22 cellular contexts compared by ENCODE assay signal in genomic region chr7:82413237-82413636, GRCh38. TPM values are rescaled to one million over a fixed set of nuclear protein-coding genes. Genes with fewer than 3 reads are reported as not detected.
DNase-seq lines count a peak whose midpoint lies in the region; ATAC-seq, FAIRE-seq and TF ChIP-seq lines count a peak whose summit lies in the region.
"Had no signal": no experiment of that assay in that cellular context is flagged by ENCODE, and none has a peak within 500 bp of the region (broad histone marks: within the 10 kb centered on the region; RNA-seq: fewer than 3 reads in every experiment).

No MANE protein-coding gene starts in this region.

- no peaks in the 10 kb centered on the region for H3K27me3 ChIP-seq in GM12878 (replicated peaks in 1 of 2; ENCODE audit: control insufficient read depth in 2 of 2, insufficient read depth in 2 of 2, low read length in 1 of 2)
- H3K27me3 ChIP-seq: upper lobe of left lung had no signal

- H3K79me2 ChIP-seq in GM12878 (ENCODE audit: control insufficient read depth, insufficient read depth, low read length), result no peaks in the 10 kb centered on the region

- TF ChIP-seq RAD21 in GM12878 (IDR thresholded peaks at IDR 0.05; ENCODE audit: insufficient read depth, low read depth, low read length), result no peak

- H3K9me3 ChIP-seq in GM12878 (replicated peaks; ENCODE audit: control insufficient read depth, insufficient read depth, low read length), result no peaks in the 10 kb centered on the region
- H3K9me3 ChIP-seq: mucosa of descending colon, upper lobe of left lung had no signal

- H3K9me3 Mint-ChIP-seq in progenitor cell of endocrine pancreas (ENCODE audit: low read depth), result no peaks in the 10 kb centered on the region
- H3K9me3 Mint-ChIP-seq: CD4-positive, alpha-beta T cell had no signal

- peak overlapping the region; percentile 20 for H3K27ac Mint-ChIP-seq in progenitor cell of endocrine pancreas
- H3K27ac Mint-ChIP-seq: activated CD8-positive, alpha-beta memory T cell treated with anti-CD3 and anti-CD28 coated beads, Interleukin-2, amount 10 ng/mL, durations not matched to agents 7 days and 5 days; CD4-positive, alpha-beta T cell had no signal

- no peaks in the 10 kb centered on the region for H4K20me1 ChIP-seq in GM12878 (ENCODE audit: control insufficient read depth, insufficient read depth)

- H3K27ac ChIP-seq in GM12878 (ENCODE audit: control insufficient read depth, insufficient read depth), result no peak overlapping the region
- H3K27ac ChIP-seq: upper lobe of left lung had no signal

- H3K4me1 ChIP-seq in GM12878 (ENCODE audit: control insufficient read depth, insufficient read depth, low read length), result no peaks in the 10 kb centered on the region
- H3K4me1 ChIP-seq: upper lobe of left lung had no signal

- POLR2A ChIA-PET in GM12878 (lab: Charles Lee), result interaction anchor here (1.0 to 2.9 kb wide), 6 partner anchors 11 to 28 kb away, joined by 3 to 13 read pairs (median 4); no protein-coding TSS in a partner anchor

- H3K27me3 Mint-ChIP-seq in progenitor cell of endocrine pancreas, result no peaks in the 10 kb centered on the region
- H3K27me3 Mint-ChIP-seq: activated CD8-positive, alpha-beta memory T cell treated with anti-CD3 and anti-CD28 coated beads, Interleukin-2, amount 10 ng/mL, durations not matched to agents 7 days and 5 days; CD4-positive, alpha-beta T cell had no signal

- no peak for FAIRE-seq in GM12878 (lab: Jason Lieb, UNC)
- FAIRE-seq in HTR-8/SVneo (lab: Jason Lieb, UNC), result no peak
- FAIRE-seq: K562 had no signal

- TF ChIP-seq CTCF in GM12878 (IDR thresholded peaks at IDR 0.05 in 2 of 3, conservative IDR thresholded peaks at IDR 0.05 in 1 of 3; ENCODE audit: control insufficient read depth in 2 of 3, extremely low read depth in 1 of 3, insufficient read depth in 1 of 3, low read depth in 3 of 3, low read length in 3 of 3) (no peak), progenitor cell of endocrine pancreas (IDR thresholded peaks at IDR 0.05; ENCODE audit: unreplicated experiment) (no peak), GM10266 (IDR thresholded peaks at IDR 0.05; ENCODE audit: control insufficient read depth, insufficient read depth, low read depth, missing control alignments) (no peak)

- 0 out of 3 replicates have a peak, but pooled peaks have one; percentile 10 for ATAC-seq in GM12878
- ATAC-seq: activated CD8-positive, alpha-beta memory T cell treated with anti-CD3 and anti-CD28 coated beads, Interleukin-2, amount 10 ng/mL, durations not matched to agents 7 days and 5 days; K562; mucosa of descending colon had no signal

- no peak overlapping the region for H3K4me2 ChIP-seq in GM12878 (ENCODE audit: control insufficient read depth, insufficient read depth)

- in situ Hi-C loops in GM12878 (cut with MboI), result no loop called here

- CTCF ChIA-PET in GM12878 (lab: Yijun Ruan, JAX), result interaction anchor here (0.6 to 1.7 kb wide), 4 partner anchors 10 to 52 kb away, joined by 3 to 5 read pairs (median 3); no protein-coding TSS in a partner anchor

- peaks cover 3% of the 10 kb centered on the region for H3K4me1 Mint-ChIP-seq in progenitor cell of endocrine pancreas (ENCODE audit: low read depth)
- H3K4me1 Mint-ChIP-seq: activated CD8-positive, alpha-beta memory T cell treated with anti-CD3 and anti-CD28 coated beads, Interleukin-2, amount 10 ng/mL, durations not matched to agents 7 days and 5 days had no signal

- no peak for TF ChIP-seq EP300 in GM12878 (IDR thresholded peaks at IDR 0.05; ENCODE audit: borderline replicate concordance in 1 of 2, control insufficient read depth in 1 of 2, low read depth in 2 of 2, low read length in 2 of 2)

- intact Hi-C loops in GM12878 (cut with micrococcal nuclease; ENCODE audit: unreplicated experiment), result no loop called here

- TF ChIP-seq POLR2A in GM12878 (IDR thresholded peaks at IDR 0.05; ENCODE audit: low read depth, low read length), result no peak

- DNase-seq in NCI-H146 (lab: John Stamatoyannopoulos, UW) (peak; percentile 12), NCI-H146 treated with DMSO at 0.1 percent for 48 hours (lab: John Stamatoyannopoulos, UW; ENCODE audit: unreplicated experiment) (no peak), NCI-H1436 treated with DMSO at 0.1 percent for 48 hours (lab: John Stamatoyannopoulos, UW) (peak; percentile 23), GM12878 (ENCODE audit: low read depth, low spot score) (no peak), progenitor cell of endocrine pancreas (ENCODE audit: low spot score, unreplicated experiment) (no peak), DMS114 treated with DMSO at 0.1 percent for 48 hours (lab: John Stamatoyannopoulos, UW; ENCODE audit: unreplicated experiment) (no peak), HTR-8/SVneo (ENCODE audit: insufficient read length, low spot score) (no peak), GM10266 (ENCODE audit: extremely low spot score) (no peak)
- DNase-seq: activated CD4-positive, alpha-beta T cell treated with anti-CD3 and anti-CD28 coated beads for 1 hour; activated CD8-positive, alpha-beta memory T cell treated with anti-CD3 and anti-CD28 coated beads, Interleukin-2, amount 10 ng/mL, durations not matched to agents 7 days and 5 days; activated effector memory CD4-positive, alpha-beta T cell treated with anti-CD3 and anti-CD28 coated beads, Interleukin-2, amount 50 U/mL, for 16 hours; CD4-positive, alpha-beta T cell; cortex of kidney; erythroblast; GF-D8; head of caudate nucleus; mucosa of descending colon; NCI-H2029 treated with DMSO at 0.1 percent for 48 hours; stimulated activated naive CD4-positive, alpha-beta T cell; T-helper 9 cell; upper lobe of left lung had no signal

- H3K9ac ChIP-seq in GM12878 (ENCODE audit: control insufficient read depth, insufficient read depth, low read length), result no peak overlapping the region

- no peaks in the 10 kb centered on the region for H3K36me3 ChIP-seq in GM12878 (ENCODE audit: control insufficient read depth in 2 of 2, insufficient read depth in 2 of 2, low read length in 1 of 2)
- H3K36me3 ChIP-seq: upper lobe of left lung had no signal

- H3K4me3 Mint-ChIP-seq in progenitor cell of endocrine pancreas (ENCODE audit: low read depth), result no peak overlapping the region
- H3K4me3 Mint-ChIP-seq: activated CD8-positive, alpha-beta memory T cell treated with anti-CD3 and anti-CD28 coated beads, Interleukin-2, amount 10 ng/mL, durations not matched to agents 7 days and 5 days; CD4-positive, alpha-beta T cell had no signal

- H3K36me3 Mint-ChIP-seq in progenitor cell of endocrine pancreas (ENCODE audit: insufficient read depth), result no peaks in the 10 kb centered on the region
- H3K36me3 Mint-ChIP-seq: activated CD8-positive, alpha-beta memory T cell treated with anti-CD3 and anti-CD28 coated beads, Interleukin-2, amount 10 ng/mL, durations not matched to agents 7 days and 5 days had no signal

- SMC1A ChIA-PET in GM12878 (lab: Charles Lee; ENCODE audit: uncharacterized antibody, unreplicated experiment), result interaction anchor here (0.8 to 5.1 kb wide), 8 partner anchors 9 to 32 kb away, joined by 3 to 58 read pairs (median 5); no protein-coding TSS in a partner anchor

- no peak overlapping the region for H2AFZ ChIP-seq in GM12878 (ENCODE audit: control insufficient read depth, low read depth, low read length)

- BruUV-seq in GM12878 (replicated peaks; lab: Mats Ljungman, UMichigan), result no TSS peak

- H3K4me3 ChIP-seq in GM12878, result no peak overlapping the region
- H3K4me3 ChIP-seq: K562, mucosa of descending colon, upper lobe of left lung had no signal

- RAD21 ChIA-PET in GM12878 (lab: Charles Lee; ENCODE audit: unreplicated experiment), result interaction anchor here (1.3 to 5.2 kb wide), 4 partner anchors 11 to 28 kb away, joined by 3 to 34 read pairs (median 9); no protein-coding TSS in a partner anchor

TF ChIP-seq in GM12878, 131 proteins besides CTCF, POLR2A, EP300 and RAD21:
- TF ChIP-seq NBN (IDR thresholded peaks at IDR 0.05) (no peak), MEF2B (IDR thresholded peaks at IDR 0.05; ENCODE audit: partially characterized antibody, poor library complexity, severe bottlenecking) (peak; percentile 67)
TF ChIP-seq in GM12878: peak in this region for 1.

RNA-seq across cellular contexts. Expression of gene CACNA2D1, which starts 30.3 kb away (rescaled TPM):
- total RNA-seq in GM12878 (2013; cell fraction: nucleolus; rRNA removed), result 115 and 128 TPM in 2 replicates
- total RNA-seq in GM12878 (2014; rRNA removed) (0.96 and 2.1 TPM in 2 replicates), GM12878 (2014; rRNA removed; fragmentation: Illumina TruSeq; extraction: Trizol) (1.1 and 1.6 TPM in 2 replicates), GM12878 (2021) (1.5 and 2.4 TPM in 2 replicates), progenitor cell of endocrine pancreas (25.1 and 27.4 TPM in 2 replicates)
- not detected for polyA plus RNA-seq in GM12878 (2011; ENCODE audit: low read depth)
- polyA plus RNA-seq in GM12878 (2011; rRNA removed) (14.8 and 22.8 TPM in 2 replicates), GM12878 (2014; fragmentation: Illumina TruSeq; extraction: Trizol) (0.98 and 3.8 TPM in 2 replicates), GM12878 (2014; fragmentation: Nextera tagmentation; extraction: Ambion mirVana) (under 1 TPM; 0.14 to 0.15 TPM), GM12878 (2014; rRNA removed) (0.35 and 0.91 TPM in 2 replicates), GM12878 (2016; fragmentation: Nextera tagmentation; extraction: Ambion mirVana) (1 to 10 TPM in 1 of 2 experiments, under 1 TPM in 1; 0.74 to 1.2 TPM)
- polyA plus RNA-seq in GM12878 (2011; cell fraction: cytosol; rRNA removed), result 4.6 and 5.0 TPM in 2 replicates
- 19.8 and 20.3 TPM in 2 replicates for polyA plus RNA-seq in GM12878 (2011; cell fraction: nucleus; rRNA removed)
- polyA plus RNA-seq in GM12878 (2012), result 0.14 TPM in 1 of 2 replicates, not detected in the other
- 53.6 and 66.9 TPM in 2 replicates for polyA minus RNA-seq in GM12878 (2011; rRNA and poly(A)+ RNA removed)
- polyA minus RNA-seq in GM12878 (2011; cell fraction: cytosol; rRNA and poly(A)+ RNA removed), result 22.9 and 29.3 TPM in 2 replicates
- polyA minus RNA-seq in GM12878 (2011; cell fraction: nucleus; rRNA and poly(A)+ RNA removed), result 97.6 and 186 TPM in 2 replicates
- total RNA-seq: CD4-positive, alpha-beta T cell had no signal
- polyA plus RNA-seq: K562 had no signal

Comparison
In these comparisons a context has a peak if more than half of its experiments do, and no peak if none do; other contexts are left out.
1. DNase-seq: peak in NCI-H146 (single experiment) and NCI-H1436 treated with DMSO at 0.1 percent for 48 hours (single experiment); none in NCI-H146 treated with DMSO at 0.1 percent for 48 hours (single experiment), GM12878 (single experiment), progenitor cell of endocrine pancreas (single experiment), DMS114 treated with DMSO at 0.1 percent for 48 hours (single experiment), HTR-8/SVneo (single experiment) and GM10266 (single experiment).